ENCODE assay signal across 26 cellular contexts in the genomic region with DNA sequence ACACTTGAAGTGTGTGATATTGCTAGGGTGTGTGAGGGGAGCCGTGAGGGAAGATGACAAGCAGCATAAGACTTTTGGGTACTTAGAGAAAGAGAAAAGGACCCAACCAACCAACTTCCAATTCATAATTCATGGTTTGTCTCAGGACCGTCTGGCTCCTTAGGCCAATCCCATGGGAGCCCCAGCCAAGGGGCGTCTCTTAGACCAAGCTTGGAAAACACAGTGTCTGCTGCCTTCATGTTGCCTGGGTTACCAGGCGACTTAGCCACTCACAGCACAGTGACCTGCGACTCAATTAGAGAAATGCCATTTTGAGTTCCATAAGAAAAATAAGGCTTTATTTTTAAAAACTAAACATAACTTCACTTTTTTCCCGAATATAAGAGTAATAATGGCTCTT. TPM values are rescaled to one million over a fixed set of nuclear protein-coding genes. Genes with fewer than 3 reads are reported as not detected.
"Had no signal": no experiment of that assay in that cellular context is flagged by ENCODE, and none has a peak within 500 bp of the region (broad histone marks: within the 10 kb centered on the region; RNA-seq: fewer than 3 reads in every experiment).

No MANE protein-coding gene starts in this region.

- DNase-seq: activated CD4-positive, alpha-beta memory T cell treated with anti-CD3 and anti-CD28 coated beads, Interleukin-2, amount 10 ng/mL, durations not matched to agents 7 days and 5 days; activated CD4-positive, alpha-beta T cell treated with anti-CD3 and anti-CD28 coated beads for 36 hours; activated CD4-positive, alpha-beta T cell treated with anti-CD3 and anti-CD28 coated beads, Interleukin-2, amount 10 ng/mL, durations not matched to agents 7 days and 5 days; activated CD4-positive, alpha-beta T cell treated with anti-CD3 and anti-CD28 coated beads, Interleukin-2, amount 50 U/mL, for 4 hours; activated CD4-positive, CD25-positive, alpha-beta regulatory T cell; activated CD4-positive, CD25-positive, alpha-beta regulatory T cell treated with anti-CD3 and anti-CD28 coated beads, Interleukin-2, amount 50 U/mL, for 72 hours; activated CD8-positive, alpha-beta memory T cell treated with anti-CD3 and anti-CD28 coated beads, Interleukin-2, amount 50 U/mL, for 48 hours; activated gamma-delta T cell treated with Interleukin-2 at 50 U/mL for 16 hours; activated naive CD4-positive, alpha-beta T cell treated with anti-CD3 and anti-CD28 coated beads, Interleukin-2, amount 50 U/mL, for 16 hours; activated naive CD4-positive, alpha-beta T cell treated with Interleukin-2 at 50 U/mL for 16 hours; activated T-cell treated with anti-CD3 and anti-CD28 coated beads for 4 hours; activated T-cell treated with anti-CD3 and anti-CD28 coated beads, Interleukin-2, amount 50 U/mL, for 24 hours; activated T-cell treated with anti-CD3 and anti-CD28 coated beads, Interleukin-2, amount 50 U/mL, for 72 hours; amniotic stem cell; brain microvascular endothelial cell; cortex of kidney; dermis blood vessel endothelial cell; effector CD4-positive, alpha-beta T cell; effector memory CD8-positive, alpha-beta T cell; erythroblast; foreskin keratinocyte; gastrocnemius medialis; heart right ventricle; T-helper 2 cell had no signal

RNA-seq across cellular contexts. Expression of a gene that starts 42.6 kb away (rescaled TPM):
- total RNA-seq: bronchial epithelial cell, chondrocyte, foreskin keratinocyte had no signal
